Comparison of ENCODE assay signal across 8 cellular contexts in genomic region chr1:225467193-225468020, GRCh38. TPM values are rescaled to one million over a fixed set of nuclear protein-coding genes. Genes with fewer than 3 reads are reported as not detected.
A peak's percentile ranks its signal among the peaks of the same experiment; 100 is the strongest.
DNase-seq lines count a peak whose midpoint lies in the region; ATAC-seq and TF ChIP-seq lines count a peak whose summit lies in the region.

No MANE protein-coding gene starts in this region.

- H3K4me3 ChIP-seq in OCI-LY3 (ENCODE audit: low read length) (peak overlapping the region; percentile 85), SJCRH30 (no peak overlapping the region)

- peak overlapping the region; percentile 95 for H3K9ac ChIP-seq in OCI-LY3 (ENCODE audit: low read length)

- H3K79me2 ChIP-seq in OCI-LY3 (ENCODE audit: low read length) = no peaks in the 10 kb centered on the region

- H3K27me3 ChIP-seq in OCI-LY3 (ENCODE audit: low read depth, low read length) = no peaks in the 10 kb centered on the region
- H3K27me3 ChIP-seq in SJCRH30 = no peaks in the 10 kb centered on the region

- H3K27ac ChIP-seq in OCI-LY3 (ENCODE audit: low read length) (peak overlapping the region; percentile 91), SJCRH30 (no peak overlapping the region)

- peaks cover 13% of the 10 kb centered on the region for H3K4me1 ChIP-seq in OCI-LY3 (ENCODE audit: low read length)
- H3K4me1 ChIP-seq in SJCRH30 = peaks cover 48% of the 10 kb centered on the region

- peak; percentile 94 for ATAC-seq in HG02840 (IDR thresholded peaks at IDR 0.05; ENCODE audit: low FRiP score, unreplicated experiment)

- H3K9me3 ChIP-seq in OCI-LY3 (ENCODE audit: insufficient read depth, low read length) (no peaks in the 10 kb centered on the region), SJCRH30 (replicated peaks) (no peaks in the 10 kb centered on the region)

- no peaks in the 10 kb centered on the region for H4K20me1 ChIP-seq in OCI-LY3 (ENCODE audit: insufficient read depth, low read length)

- DNase-seq in GM13977 (ENCODE audit: low spot score) (peak; percentile 83), left kidney (ENCODE audit: low read depth, low spot score) (peak; percentile 49), SJCRH30 (no peak), occipital lobe (lab: John Stamatoyannopoulos, UW) (no peak)
- peak; percentile 66 for DNase-seq in activated T-helper 9 cell treated with anti-CD3 and anti-CD28 coated beads, Interleukin-2, amount 50 U/mL, for 16 hours (ENCODE audit: low read depth)
- DNase-seq in stimulated activated CD8-positive, alpha-beta memory T cell treated with anti-CD3 and anti-CD28 coated beads, Interleukin-15, amount 100 ng/mL, for 24 hours (ENCODE audit: low read depth) = peak; percentile 39

- TF ChIP-seq CTCF in GM13977 (IDR thresholded peaks at IDR 0.05; ENCODE audit: extremely low read depth, insufficient read depth, missing control alignments) (no peak), OCI-LY3 (IDR thresholded peaks at IDR 0.05; ENCODE audit: low read depth, low read length) (no peak)

- in situ Hi-C loops in GM13977 (cut with MboI; ENCODE audit: low pct_unique_long_range_greater_than_20kb, low sequenced_read_pairs, unreplicated experiment) = no loop called here

- H3K36me3 ChIP-seq in OCI-LY3 (replicated peaks; ENCODE audit: low read depth, low read length) (no peaks in the 10 kb centered on the region), SJCRH30 (no peaks in the 10 kb centered on the region)

- H3K4me2 ChIP-seq in OCI-LY3 (ENCODE audit: low read length) = peak overlapping the region; percentile 90

- peak overlapping the region; percentile 54 for H2AFZ ChIP-seq in OCI-LY3 (ENCODE audit: low read depth, low read length)

RNA-seq across cellular contexts. Expression of gene LBR, which starts 39.6 kb away (rescaled TPM):
- 145 TPM in 2 replicates for total RNA-seq in SJCRH30 (2014; rRNA removed; shearing (Covaris generic))
- total RNA-seq in occipital lobe = 71.6 TPM

Comparison
In these comparisons a context has a peak if more than half of its experiments do, and no peak if none do; other contexts are left out.
1. DNase-seq: peak in GM13977 (single experiment), activated T-helper 9 cell treated with anti-CD3 and anti-CD28 coated beads, Interleukin-2, amount 50 U/mL, for 16 hours (single experiment), left kidney (single experiment) and stimulated activated CD8-positive, alpha-beta memory T cell treated with anti-CD3 and anti-CD28 coated beads, Interleukin-15, amount 100 ng/mL, for 24 hours (single experiment); none in SJCRH30 (0 of 2) and occipital lobe (single experiment).